1 cellular context compared by ENCODE assay signal in genomic region chr2:217162533-217162932, GRCh38.
TF ChIP-seq lines count a peak whose summit lies in the region.

No MANE protein-coding gene starts in this region.

TF ChIP-seq in K562, 482 proteins besides CTCF, POLR2A, EP300 and RAD21 (continued from another document and continues in another):
- TF ChIP-seq ZNF277 (CRISPR knock-in tag; IDR thresholded peaks at IDR 0.05; ENCODE audit: borderline replicate concordance) (no peak), HMG20A (CRISPR knock-in tag; conservative IDR thresholded peaks at IDR 0.05) (no peak), SNIP1 (IDR thresholded peaks at IDR 0.05; ENCODE audit: low read depth) (no peak), CC2D1A (IDR thresholded peaks at IDR 0.05) (no peak), HDAC8 (tag; IDR thresholded peaks at IDR 0.05) (no peak), ZBTB33 (CRISPR knock-in tag; IDR thresholded peaks at IDR 0.05) (no peak), ZNF584 (CRISPR knock-in tag; IDR thresholded peaks at IDR 0.05; ENCODE audit: low read depth) (peak; percentile 64; the same call in 1 of the 2 replicates), MED1 (CRISPR knock-in tag; IDR thresholded peaks at IDR 0.05; ENCODE audit: borderline replicate concordance) (no peak), ATF3 (IDR thresholded peaks at IDR 0.05) (peak; percentile 92), ATF3 (CRISPR knock-in tag; conservative IDR thresholded peaks at IDR 0.05) (no peak), ZNF512 (tag; IDR thresholded peaks at IDR 0.05) (no peak), ZNF766 (CRISPR knock-in tag; conservative IDR thresholded peaks at IDR 0.05) (no peak), HDAC3 (IDR thresholded peaks at IDR 0.05; ENCODE audit: borderline replicate concordance, partially characterized antibody) (peak; percentile 19), NUFIP1 (IDR thresholded peaks at IDR 0.05; ENCODE audit: partially characterized antibody) (no peak), CREB5 (CRISPR knock-in tag; IDR thresholded peaks at IDR 0.05) (no peak), ATF1 (CRISPR knock-in tag; IDR thresholded peaks at IDR 0.05) (no peak), ATF1 (tag; IDR thresholded peaks at IDR 0.05) (peak; percentile 90), MBD1 (CRISPR knock-in tag; IDR thresholded peaks at IDR 0.05) (no peak), ETS2 (tag; IDR thresholded peaks at IDR 0.05; ENCODE audit: borderline replicate concordance, poor library complexity, severe bottlenecking) (no peak), HBP1 (CRISPR knock-in tag; IDR thresholded peaks at IDR 0.05) (no peak), E2F3 (CRISPR knock-in tag; IDR thresholded peaks at IDR 0.05) (no peak), ZBTB49 (CRISPR knock-in tag; IDR thresholded peaks at IDR 0.05; ENCODE audit: borderline replicate concordance) (no peak), CEBPZ (IDR thresholded peaks at IDR 0.05; ENCODE audit: borderline replicate concordance, low read depth, low read length) (no peak), ZNF280A (IDR thresholded peaks at IDR 0.05; ENCODE audit: low read depth, partially characterized antibody) (no peak), ZNF518B (CRISPR knock-in tag; IDR thresholded peaks at IDR 0.05) (no peak)
